Comparison of ENCODE assay signal across 1 cellular context in genomic region chr2:61128122-61128521, GRCh38. TPM values are rescaled to one million over a fixed set of nuclear protein-coding genes. Genes with fewer than 3 reads are reported as not detected.
"Had no signal": no experiment of that assay in that cellular context is flagged by ENCODE, and none has a peak within 500 bp of the region (broad histone marks: within the 10 kb centered on the region; RNA-seq: fewer than 3 reads in every experiment).

No MANE protein-coding gene starts in this region.

RNA-seq across cellular contexts. Expression of gene C2orf74, which starts 33.9 kb away (rescaled TPM):
- total RNA-seq: HT-29 had no signal
